In the genomic region with DNA sequence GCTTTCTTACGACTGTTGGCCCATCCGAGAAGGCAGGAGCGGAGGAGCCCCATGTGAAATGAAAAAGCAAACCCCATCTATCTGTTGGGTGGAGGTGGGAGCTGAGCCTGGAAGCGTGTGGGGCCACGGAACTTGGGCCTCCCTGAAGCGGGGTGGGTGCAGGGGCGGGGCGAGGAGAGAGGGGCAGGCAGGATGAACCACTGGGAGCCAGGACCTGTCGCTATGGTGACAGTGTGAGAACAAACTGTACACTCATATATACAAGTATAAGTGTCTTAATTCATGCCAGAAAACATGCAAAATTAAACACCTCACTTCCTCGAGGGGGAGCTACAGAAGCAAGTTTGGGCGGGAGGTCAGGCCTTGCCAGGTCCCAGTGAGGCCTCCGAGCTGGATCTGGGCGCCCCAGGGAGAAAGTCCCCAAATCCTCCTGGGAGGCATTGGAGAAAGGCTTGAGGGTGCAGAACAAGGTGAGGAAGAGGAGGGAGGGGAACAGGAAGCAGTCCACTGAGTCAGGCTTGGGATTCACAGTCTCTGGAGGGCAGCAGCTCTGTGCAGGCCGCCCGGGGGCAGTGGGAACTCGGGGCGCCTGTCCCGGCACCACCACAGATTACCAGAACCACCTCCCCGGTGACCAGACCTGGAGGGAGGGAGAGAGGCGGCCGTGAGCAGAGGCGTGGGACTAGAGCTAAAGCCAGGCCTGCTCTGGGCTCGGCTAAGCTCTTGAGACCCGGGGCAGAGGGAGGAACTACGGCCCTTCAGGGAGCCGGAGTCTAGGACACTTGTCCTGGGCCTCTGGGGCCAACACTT, we compare ENCODE assay signal across 11 cellular contexts. TPM values are rescaled to one million over a fixed set of nuclear protein-coding genes. Genes with fewer than 3 reads are reported as not detected.
A peak's percentile ranks its signal among the peaks of the same experiment; 100 is the strongest.
DNase-seq lines count a peak whose midpoint lies in the region; ATAC-seq and TF ChIP-seq lines count a peak whose summit lies in the region.
"Had no signal": no experiment of that assay in that cellular context is flagged by ENCODE, and none has a peak within 500 bp of the region (broad histone marks: within the 10 kb centered on the region; RNA-seq: fewer than 3 reads in every experiment).

No MANE protein-coding gene starts in this region.

- H3K4me1 ChIP-seq in esophagus squamous epithelium = peaks cover 7 to 42% (median 8%) of the 10 kb centered on the region in 3 donors
- H3K4me1 ChIP-seq in effector memory CD4-positive, alpha-beta T cell (ENCODE audit: control insufficient read depth, insufficient read depth, low read length, poor library complexity, severe bottlenecking) = no peaks in the 10 kb centered on the region

- no peak overlapping the region for H3K4me3 Mint-ChIP-seq in osteocyte (ENCODE audit: unreplicated experiment)
- no peak overlapping the region for H3K4me3 Mint-ChIP-seq in glutamatergic neuron (ENCODE audit: unreplicated experiment)
- H3K4me3 Mint-ChIP-seq: IgD-negative memory B cell; stimulated activated naive CD8-positive, alpha-beta T cell treated with anti-CD3 and anti-CD28 coated beads, Interleukin-15, Interleukin-2, amounts not matched to agents 100 ng/mL and 50 ng/mL, for 24 hours had no signal

- H3K36me3 Mint-ChIP-seq in osteocyte (ENCODE audit: unreplicated experiment) (no peaks in the 10 kb centered on the region), glutamatergic neuron (ENCODE audit: unreplicated experiment) (no peaks in the 10 kb centered on the region)
- H3K36me3 Mint-ChIP-seq: IgD-negative memory B cell had no signal

- no peaks in the 10 kb centered on the region for H3K9me3 ChIP-seq in esophagus squamous epithelium
- H3K9me3 ChIP-seq in effector memory CD4-positive, alpha-beta T cell (ENCODE audit: control insufficient read depth, low read length) = no peaks in the 10 kb centered on the region

- intact Hi-C loops in esophagus squamous epithelium (cut with DNase I) = loop anchor here (5.0 kb wide), 1 partner anchor 67 kb away; no protein-coding TSS in a partner anchor

- H3K27me3 Mint-ChIP-seq in osteocyte (ENCODE audit: unreplicated experiment) = no peaks in the 10 kb centered on the region
- peaks cover 5% of the 10 kb centered on the region for H3K27me3 Mint-ChIP-seq in glutamatergic neuron (ENCODE audit: unreplicated experiment)
- H3K27me3 Mint-ChIP-seq: IgD-negative memory B cell; stimulated activated naive CD8-positive, alpha-beta T cell treated with anti-CD3 and anti-CD28 coated beads, Interleukin-15, Interleukin-2, amounts not matched to agents 100 ng/mL and 50 ng/mL, for 24 hours had no signal

- no peak for TF ChIP-seq POLR2A in esophagus squamous epithelium (IDR thresholded peaks at IDR 0.05)

- 38 to 53% methylated on average over 18 to 19 of the region's 26 CpGs for WGBS in esophagus squamous epithelium, 2 donors

- H3K27ac Mint-ChIP-seq in osteocyte (ENCODE audit: unreplicated experiment) (no peak overlapping the region), glutamatergic neuron (ENCODE audit: unreplicated experiment) (no peak overlapping the region)
- H3K27ac Mint-ChIP-seq: stimulated activated naive CD8-positive, alpha-beta T cell treated with anti-CD3 and anti-CD28 coated beads, Interleukin-15, Interleukin-2, amounts not matched to agents 100 ng/mL and 50 ng/mL, for 24 hours had no signal

- ATAC-seq in GM19035 (IDR thresholded peaks at IDR 0.05; ENCODE audit: unreplicated experiment) (no peak), GM21717 (IDR thresholded peaks at IDR 0.05; ENCODE audit: unreplicated experiment) (no peak)

- peak overlapping the region; percentile 44 to 88 (median 78) for H3K27ac ChIP-seq in esophagus squamous epithelium
- no peak overlapping the region for H3K27ac ChIP-seq in effector memory CD4-positive, alpha-beta T cell (ENCODE audit: insufficient read depth, low read length, poor library complexity, severe bottlenecking)

- peak overlapping the region in 3 of 4 donors; percentile 5 to 22 (median 6) for H3K4me3 ChIP-seq in esophagus squamous epithelium
- H3K4me3 ChIP-seq in effector memory CD4-positive, alpha-beta T cell (ENCODE audit: insufficient read depth, low read depth, low read length, poor library complexity, severe bottlenecking) = no peak overlapping the region

- DNase-seq in GM10266 (ENCODE audit: extremely low spot score) = no peak
- DNase-seq in NCI-H460 (ENCODE audit: extremely low read depth, low read depth) = peak; percentile 14
- DNase-seq in esophagus squamous epithelium (lab: John Stamatoyannopoulos, UW) = no peak
- no peak for DNase-seq in osteocyte (ENCODE audit: extremely low spot score, unreplicated experiment)
- DNase-seq in glutamatergic neuron = no peak
- no peak for DNase-seq in effector memory CD4-positive, alpha-beta T cell
- DNase-seq: kidney glomerular epithelial cell had no signal

- H3K4me1 Mint-ChIP-seq in osteocyte (ENCODE audit: unreplicated experiment) (peaks cover 2% of the 10 kb centered on the region), glutamatergic neuron (ENCODE audit: low read depth, unreplicated experiment) (peaks cover 8% of the 10 kb centered on the region)

- TF ChIP-seq CTCF in GM10266 (IDR thresholded peaks at IDR 0.05; ENCODE audit: control insufficient read depth, insufficient read depth, low read depth, missing control alignments) (peak; percentile 30), esophagus squamous epithelium (IDR thresholded peaks at IDR 0.05) (peak in 2 of 6 experiments; percentile 36), osteocyte (IDR thresholded peaks at IDR 0.05) (peak; percentile 17), glutamatergic neuron (IDR thresholded peaks at IDR 0.05; ENCODE audit: partially characterized antibody, unreplicated experiment) (no peak)

- no peaks in the 10 kb centered on the region for H3K27me3 ChIP-seq in esophagus squamous epithelium
- no peaks in the 10 kb centered on the region for H3K27me3 ChIP-seq in effector memory CD4-positive, alpha-beta T cell (replicated peaks; ENCODE audit: control insufficient read depth, insufficient read depth, low read length, poor library complexity, severe bottlenecking)

- H3K36me3 ChIP-seq in esophagus squamous epithelium = no peaks in the 10 kb centered on the region
- no peaks in the 10 kb centered on the region for H3K36me3 ChIP-seq in effector memory CD4-positive, alpha-beta T cell (ENCODE audit: control insufficient read depth, insufficient read depth, low read length)

- H3K9me3 Mint-ChIP-seq in osteocyte (ENCODE audit: unreplicated experiment) (no peaks in the 10 kb centered on the region), glutamatergic neuron (ENCODE audit: unreplicated experiment) (peaks cover 5% of the 10 kb centered on the region)
- H3K9me3 Mint-ChIP-seq: IgD-negative memory B cell; stimulated activated naive CD8-positive, alpha-beta T cell treated with anti-CD3 and anti-CD28 coated beads, Interleukin-15, Interleukin-2, amounts not matched to agents 100 ng/mL and 50 ng/mL, for 24 hours had no signal

RNA-seq across cellular contexts. Expression of gene RBPMS2, which starts 34.8 kb away (rescaled TPM):
- total RNA-seq in NCI-H460 (2014; rRNA removed; shearing (Covaris generic)) = 0.54 and 1.2 TPM in 2 replicates
- polyA plus RNA-seq in NCI-H460 (2014; cell fraction: nucleus; rRNA removed) = 0.17 TPM in 1 of 2 replicates, not detected in the other
- total RNA-seq in esophagus squamous epithelium = 1 to 10 TPM in 2 of 4 donors, under 1 TPM in 1, not detected in 1; 0.75 to 5.0 (median 1.3) TPM
- 3.8 and 4.8 TPM in 2 replicates for total RNA-seq in osteocyte
- 2.0 TPM for total RNA-seq in glutamatergic neuron (ENCODE audit: unreplicated experiment)
